In genomic region chr14:36271939-36272907, GRCh38 we compare ENCODE assay signal across 7 cellular contexts. TPM values are rescaled to one million over a fixed set of nuclear protein-coding genes. Genes with fewer than 3 reads are reported as not detected.
DNase-seq lines count a peak whose midpoint lies in the region; ATAC-seq and TF ChIP-seq lines count a peak whose summit lies in the region.

No MANE protein-coding gene starts in this region.

- no peaks in the 10 kb centered on the region for H3K36me3 ChIP-seq in IMR-90 (ENCODE audit: control insufficient read depth, insufficient read depth, low read length)
- H3K36me3 ChIP-seq in adipocyte (ENCODE audit: control insufficient read depth, insufficient read depth, low read length, severe bottlenecking): no peaks in the 10 kb centered on the region
- H3K36me3 ChIP-seq in suprapubic skin: no peaks in the 10 kb centered on the region

- in situ Hi-C loops in IMR-90 (cut with MboI; ENCODE audit: low sequenced_read_pairs): no loop called here

- intact Hi-C loops in IMR-90 (cut with micrococcal nuclease): no loop called here

- no peak overlapping the region for H2BK20ac ChIP-seq in IMR-90 (ENCODE audit: low read depth, low read length)

- H3K4me3 ChIP-seq in IMR-90 (ENCODE audit: insufficient read depth, low read depth, low read length) (peak overlapping the region; percentile 41), adipocyte (ENCODE audit: low read length) (peak overlapping the region; percentile 76), suprapubic skin (peak overlapping the region; percentile 37)

- H3K9ac ChIP-seq in IMR-90 (ENCODE audit: low read depth, low read length) (no peak overlapping the region), adipocyte (ENCODE audit: low read length) (peak overlapping the region; percentile 19)

- CTCF ChIA-PET in IMR-90 (lab: Yijun Ruan, JAX): interaction anchor here (0.5 to 1.0 kb wide), 6 partner anchors 11 to 1791 kb away, joined by 3 to 4 read pairs (median 3); no protein-coding TSS in a partner anchor

- no TSS peak for BruUV-seq in IMR-90 (replicated peaks; lab: Mats Ljungman, UMichigan)

- WGBS in IMR-90 (ENCODE audit: extremely low coverage in 2 of 2, insufficient read length in 1 of 2), 2 experiments: 10% methylated on average over 5 of the region's 29 CpGs; no CpG with 5 or more reads in 1 of the 2 experiments
- 33% methylated on average over 29 of the region's 29 CpGs for WGBS in suprapubic skin

- H3K27me3 ChIP-seq in IMR-90 (ENCODE audit: control insufficient read depth, insufficient read depth, low read length) (peaks cover 60% of the 10 kb centered on the region), adipocyte (replicated peaks; ENCODE audit: control insufficient read depth, insufficient read depth, low read length) (peaks cover 61% of the 10 kb centered on the region), suprapubic skin (peaks cover 41% of the 10 kb centered on the region)

- H4K5ac ChIP-seq in IMR-90 (ENCODE audit: low read depth, low read length): no peak overlapping the region

- no peaks in the 10 kb centered on the region for H3K79me1 ChIP-seq in IMR-90 (ENCODE audit: low read depth in 1 of 2, low read length in 2 of 2)

- no peak overlapping the region for H2AK5ac ChIP-seq in IMR-90 (ENCODE audit: low read depth, low read length)

- H3K4ac ChIP-seq in IMR-90 (ENCODE audit: low read depth, low read length): no peak overlapping the region

- no peak for TF ChIP-seq EP300 in suprapubic skin (IDR thresholded peaks at IDR 0.05)

- no peaks in the 10 kb centered on the region; the same call in 1 of the 2 replicates for H3K9me1 ChIP-seq in IMR-90 (ENCODE audit: insufficient read depth, low read length)

- H4K8ac ChIP-seq in IMR-90 (ENCODE audit: low read depth in 2 of 2, low read length in 2 of 2): no peak overlapping the region

- no peak overlapping the region for H3K27ac ChIP-seq in IMR-90 (ENCODE audit: insufficient read depth, low read length)
- no peak overlapping the region for H3K27ac ChIP-seq in suprapubic skin

- peak; percentile 51 for ATAC-seq in IMR-90 (ENCODE audit: low read depth)

- H4K20me1 ChIP-seq in IMR-90 (ENCODE audit: insufficient read depth, low read length): no peaks in the 10 kb centered on the region

- dilution Hi-C loops in IMR-90 (cut with HindIII; ENCODE audit: low sequenced_read_pairs, unreplicated experiment): no loop called here

- H2BK15ac ChIP-seq in IMR-90 (ENCODE audit: low read depth, low read length): no peak overlapping the region

- H3K4me1 ChIP-seq in IMR-90 (ENCODE audit: control insufficient read depth, insufficient read depth, low read length) (no peaks in the 10 kb centered on the region), adipocyte (ENCODE audit: control insufficient read depth, insufficient read depth, low read length) (peaks cover 9% of the 10 kb centered on the region), suprapubic skin (peaks cover 9% of the 10 kb centered on the region)

- H3K14ac ChIP-seq in IMR-90 (replicated peaks; ENCODE audit: low read depth, low read length): no peak overlapping the region

- no peak overlapping the region for H3K56ac ChIP-seq in IMR-90 (ENCODE audit: extremely low read depth, insufficient read depth, low read length)

- DNase-seq in IMR-90: peak; percentile 5
- DNase-seq in adipocyte (ENCODE audit: low read depth): peak; percentile 45
- peak; percentile 36 for DNase-seq in medulla oblongata (ENCODE audit: extremely low spot score)
- no peak for DNase-seq in suprapubic skin (ENCODE audit: low spot score in 2 of 2)
- DNase-seq in activated effector memory CD4-positive, alpha-beta T cell treated with anti-CD3 and anti-CD28 coated beads, Interleukin-2, amount 50 U/mL, for 16 hours: no peak
- no peak for DNase-seq in cortex of kidney (lab: John Stamatoyannopoulos, UW)
- DNase-seq in COR-L47 (lab: John Stamatoyannopoulos, UW): no peak

- no peak for TF ChIP-seq RAD21 in IMR-90 (IDR thresholded peaks at IDR 0.05; ENCODE audit: low read length)

- H2AK9ac ChIP-seq in IMR-90 (replicated peaks; ENCODE audit: low read depth, low read length, poor library complexity): no peak overlapping the region

- no peak overlapping the region for H2BK5ac ChIP-seq in IMR-90 (ENCODE audit: low read depth, low read length, poor library complexity, severe bottlenecking)

- H4K91ac ChIP-seq in IMR-90 (ENCODE audit: insufficient read depth, low read depth, low read length): no peak overlapping the region

- no peak for TF ChIP-seq POLR2A in IMR-90 (IDR thresholded peaks at IDR 0.05; ENCODE audit: low read depth, low read length)
- TF ChIP-seq POLR2A in suprapubic skin (IDR thresholded peaks at IDR 0.05): no peak

- H3K9me3 ChIP-seq in IMR-90 (ENCODE audit: control insufficient read depth, insufficient read depth, low read length) (peaks cover 4% of the 10 kb centered on the region; the same call in 1 of the 2 replicates), adipocyte (ENCODE audit: control insufficient read depth, low read length) (no peaks in the 10 kb centered on the region), suprapubic skin (no peaks in the 10 kb centered on the region)

- no peak overlapping the region for H2BK120ac ChIP-seq in IMR-90 (ENCODE audit: low read depth, low read length)

- H2AFZ ChIP-seq in IMR-90 (replicated peaks; ENCODE audit: low read length, poor library complexity): peak overlapping the region; percentile 59

- TF ChIP-seq CTCF in IMR-90 (conservative IDR thresholded peaks at IDR 0.05; ENCODE audit: low read depth, low read length): no peak
- no peak for TF ChIP-seq CTCF in suprapubic skin (IDR thresholded peaks at IDR 0.05)

- peak overlapping the region; percentile 100 for H3K4me2 ChIP-seq in IMR-90 (ENCODE audit: low read depth, low read length)

- peak overlapping the region; percentile 67 for H3K23ac ChIP-seq in IMR-90 (ENCODE audit: low read depth, low read length)

- POLR2A ChIA-PET in IMR-90 (lab: Charles Lee; ENCODE audit: unreplicated experiment): no interaction called here

- H3K18ac ChIP-seq in IMR-90 (ENCODE audit: low read depth, low read length): no peak overlapping the region

TF ChIP-seq in IMR-90, 13 proteins besides CTCF, POLR2A, EP300 and RAD21:
- no peak for TF ChIP-seq USF2 (IDR thresholded peaks at IDR 0.05; ENCODE audit: low read depth, low read length)
- no peak for TF ChIP-seq MXI1 (IDR thresholded peaks at IDR 0.05; ENCODE audit: borderline replicate concordance, low read depth, low read length)
- no peak for TF ChIP-seq RFX5 (IDR thresholded peaks at IDR 0.05; ENCODE audit: low read depth, low read length)
- no peak for TF ChIP-seq ELK1 (IDR thresholded peaks at IDR 0.05; ENCODE audit: borderline replicate concordance, low read depth, low read length)
- no peak for TF ChIP-seq FOS (IDR thresholded peaks at IDR 0.05; ENCODE audit: low read depth, low read length)
- TF ChIP-seq SMC3 (IDR thresholded peaks at IDR 0.05; ENCODE audit: low read depth, low read length): no peak
- TF ChIP-seq CHD1 (IDR thresholded peaks at IDR 0.05; ENCODE audit: low read depth, low read length): no peak
- no peak for TF ChIP-seq NFE2L2 (IDR thresholded peaks at IDR 0.05; ENCODE audit: low read depth, low read length)
- no peak for TF ChIP-seq BHLHE40 (IDR thresholded peaks at IDR 0.05; ENCODE audit: low read depth, low read length)
- TF ChIP-seq MAFK (IDR thresholded peaks at IDR 0.05; ENCODE audit: low read depth, low read length): no peak
- TF ChIP-seq MAZ (IDR thresholded peaks at IDR 0.05; ENCODE audit: borderline replicate concordance, low read depth, low read length): no peak
- TF ChIP-seq RCOR1 (IDR thresholded peaks at IDR 0.05; ENCODE audit: insufficient replicate concordance, low read length): no peak
- no peak for TF ChIP-seq CEBPB (IDR thresholded peaks at IDR 0.05; ENCODE audit: low read depth, low read length)

RNA-seq across cellular contexts. Expression of gene MBIP, which starts 48.2 kb away (rescaled TPM):
- total RNA-seq in IMR-90 (2012; rRNA removed) (9.3 and 15.0 TPM in 2 replicates), suprapubic skin (10 to 100 TPM; 21.7 to 32.8 (median 25.2) TPM)
- 16.5 and 17.4 TPM in 2 replicates for polyA plus RNA-seq in IMR-90 (2012; rRNA removed)
- polyA plus RNA-seq in IMR-90 (2012; cell fraction: cytosol; rRNA removed): 2.3 and 3.0 TPM in 2 replicates
- polyA plus RNA-seq in IMR-90 (2012; cell fraction: nucleus; rRNA removed; ENCODE audit: low replicate concordance): 3.8 and 40.0 TPM in 2 replicates

Comparison
In these comparisons a context has a peak if more than half of its experiments do, and no peak if none do; other contexts are left out.
1. DNase-seq: peak in IMR-90 (single experiment), adipocyte (single experiment) and medulla oblongata (single experiment); none in suprapubic skin (0 of 2), activated effector memory CD4-positive, alpha-beta T cell treated with anti-CD3 and anti-CD28 coated beads, Interleukin-2, amount 50 U/mL, for 16 hours (single experiment), cortex of kidney (single experiment) and COR-L47 (single experiment).
2. Peak in every context shown above with its lines, with median percentiles within 50 percentile points of each other: H3K4me3 ChIP-seq.